12 cellular contexts compared by ENCODE assay signal in the genomic region with DNA sequence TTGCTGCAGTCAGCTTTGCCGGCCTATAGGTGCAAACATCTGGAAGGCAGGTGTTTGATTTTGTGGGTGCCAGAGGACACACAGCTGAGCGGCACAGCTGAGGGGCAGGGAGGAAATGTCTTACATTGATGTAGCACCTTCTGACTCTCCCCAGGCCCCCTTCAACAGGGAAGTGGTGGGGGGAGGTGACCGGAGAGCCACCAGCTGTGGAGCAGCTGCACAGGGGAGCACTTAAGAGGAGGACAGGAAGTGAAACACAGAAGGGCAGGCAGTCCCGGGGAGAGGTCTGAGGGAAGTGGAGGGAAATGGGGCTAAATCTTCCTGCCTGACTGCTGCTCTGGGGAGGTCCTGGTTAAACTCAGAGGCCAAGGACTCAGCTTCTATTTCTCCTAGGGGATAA.
DNase-seq lines count a peak whose midpoint lies in the region; ATAC-seq and TF ChIP-seq lines count a peak whose summit lies in the region.
"Had no signal": no experiment of that assay in that cellular context is flagged by ENCODE, and none has a peak within 500 bp of the region (broad histone marks: within the 10 kb centered on the region; RNA-seq: fewer than 3 reads in every experiment).

No MANE protein-coding gene starts in this region.

- no peak for TF ChIP-seq CTCF in endothelial cell (IDR thresholded peaks at IDR 0.05; ENCODE audit: unreplicated experiment)

- no peak overlapping the region for H3K27ac Mint-ChIP-seq in memory B cell
- no peak overlapping the region for H3K27ac Mint-ChIP-seq in endothelial cell (ENCODE audit: unreplicated experiment)

- peaks cover 7% of the 10 kb centered on the region for H3K27me3 Mint-ChIP-seq in memory B cell
- no peaks in the 10 kb centered on the region for H3K27me3 Mint-ChIP-seq in endothelial cell (ENCODE audit: unreplicated experiment)

- no peaks in the 10 kb centered on the region for H3K36me3 Mint-ChIP-seq in memory B cell
- H3K36me3 Mint-ChIP-seq in endothelial cell (ENCODE audit: low read depth, unreplicated experiment) = no peaks in the 10 kb centered on the region
- H3K36me3 Mint-ChIP-seq: naive B cell had no signal

- H3K9me3 Mint-ChIP-seq in memory B cell = peaks cover 2% of the 10 kb centered on the region
- H3K9me3 Mint-ChIP-seq in endothelial cell (ENCODE audit: unreplicated experiment) = no peaks in the 10 kb centered on the region

- H3K4me1 Mint-ChIP-seq in memory B cell (peaks cover 4% of the 10 kb centered on the region), endothelial cell (ENCODE audit: unreplicated experiment) (peaks cover 18% of the 10 kb centered on the region)

- no peak overlapping the region for H3K4me3 Mint-ChIP-seq in memory B cell
- H3K4me3 Mint-ChIP-seq in endothelial cell (ENCODE audit: unreplicated experiment) = no peak overlapping the region

- peak; percentile 63 for DNase-seq in DMS53 (lab: John Stamatoyannopoulos, UW)
- no peak for DNase-seq in DMS53 treated with DMSO at 0.1 percent for 48 hours (lab: John Stamatoyannopoulos, UW; ENCODE audit: unreplicated experiment)
- DNase-seq in NCI-H69 (lab: John Stamatoyannopoulos, UW) = peak; percentile 20
- no peak for DNase-seq in memory B cell (ENCODE audit: low spot score in 2 of 2)
- no peak for DNase-seq in endothelial cell (ENCODE audit: low spot score)
- DNase-seq in activated effector memory CD4-positive, alpha-beta T cell treated with anti-CD3 and anti-CD28 coated beads, Interleukin-2, amount 50 U/mL, for 16 hours = no peak
- no peak for DNase-seq in hippocampal formation (lab: John Stamatoyannopoulos, UW)
- DNase-seq: DMS79, naive B cell, NCI-H1092 treated with DMSO at 0.1 percent for 48 hours, Peyer's patch had no signal

- ATAC-seq in HG02852 (IDR thresholded peaks at IDR 0.05; ENCODE audit: unreplicated experiment) (peak; percentile 62), memory B cell (ENCODE audit: low read depth) (peak; percentile 60)

Comparison
In these comparisons a context has a peak if more than half of its experiments do, and no peak if none do; other contexts are left out.
1. DNase-seq: peak in DMS53 (single experiment) and NCI-H69 (single experiment); none in DMS53 treated with DMSO at 0.1 percent for 48 hours (single experiment), memory B cell (0 of 2), endothelial cell (single experiment), activated effector memory CD4-positive, alpha-beta T cell treated with anti-CD3 and anti-CD28 coated beads, Interleukin-2, amount 50 U/mL, for 16 hours (single experiment) and hippocampal formation (0 of 2).